In the genomic region with DNA sequence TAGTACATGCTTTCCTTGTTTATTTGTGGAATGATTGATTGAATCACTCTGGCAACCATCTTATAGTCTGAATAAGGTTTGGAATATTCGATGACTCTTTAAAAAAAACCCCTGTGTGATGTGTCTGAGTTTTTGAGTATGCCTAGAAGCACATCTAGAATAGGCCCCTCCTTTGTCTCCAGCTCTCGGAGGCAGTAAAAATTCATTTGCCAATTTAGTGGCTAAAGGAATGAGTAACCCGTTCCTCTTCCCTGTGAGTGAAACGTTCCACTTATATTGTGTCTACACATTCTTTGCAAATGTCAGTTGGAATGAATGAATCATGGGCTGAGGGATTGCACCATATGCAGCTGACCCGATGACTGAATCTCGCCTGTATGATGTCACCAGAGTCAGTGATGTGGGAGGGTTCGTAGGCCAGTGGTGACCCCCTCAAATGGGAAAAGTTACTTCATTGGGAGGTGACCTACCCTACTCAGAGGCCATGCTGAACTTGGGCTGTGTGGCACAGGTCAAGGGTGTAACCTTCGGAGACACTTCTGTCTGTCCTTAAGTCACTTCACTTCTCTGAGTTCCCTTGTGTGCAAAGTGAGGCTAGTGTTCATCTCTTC, we compare ENCODE assay signal across 10 cellular contexts. TPM values are rescaled to one million over a fixed set of nuclear protein-coding genes. Genes with fewer than 3 reads are reported as not detected.
DNase-seq lines count a peak whose midpoint lies in the region; ATAC-seq, FAIRE-seq and TF ChIP-seq lines count a peak whose summit lies in the region.
"Had no signal": no experiment of that assay in that cellular context is flagged by ENCODE, and none has a peak within 500 bp of the region (broad histone marks: within the 10 kb centered on the region; RNA-seq: fewer than 3 reads in every experiment).

No MANE protein-coding gene starts in this region.

- peaks cover 0 to 5% of the 10 kb centered on the region in 2 experiments for H3K4me1 ChIP-seq in trophoblast cell (ENCODE audit: control insufficient read depth in 1 of 2, insufficient read depth in 2 of 2, low read length in 2 of 2)

- H3K9me3 Mint-ChIP-seq in natural killer cell, result no peaks in the 10 kb centered on the region

- no CpG with 5 or more reads among the region's 8 CpGs for WGBS in trophoblast cell (ENCODE audit: extremely low coverage, insufficient coverage, insufficient read length)

- H3K36me3 ChIP-seq in bronchial epithelial cell (ENCODE audit: control insufficient read depth, insufficient read depth, low read length) (no peaks in the 10 kb centered on the region), trophoblast cell (ENCODE audit: control insufficient read depth in 1 of 2, insufficient read depth in 2 of 2, low read length in 2 of 2) (no peaks in the 10 kb centered on the region)

- H3K27me3 ChIP-seq in bronchial epithelial cell (ENCODE audit: control insufficient read depth, insufficient read depth, low read length), result no peaks in the 10 kb centered on the region
- H3K27me3 ChIP-seq in trophoblast cell (ENCODE audit: insufficient read depth, low read length), result no peaks in the 10 kb centered on the region

- H4K91ac ChIP-seq in trophoblast cell (ENCODE audit: low read depth, low read length), result peak overlapping the region; percentile 16

- no peak overlapping the region for H2BK120ac ChIP-seq in trophoblast cell (ENCODE audit: insufficient read depth, low read length, poor library complexity)

- no peak overlapping the region for H3K14ac ChIP-seq in trophoblast cell (ENCODE audit: low read length)

- H3K4me3 ChIP-seq in bronchial epithelial cell (ENCODE audit: low read depth, low read length) (no peak overlapping the region), trophoblast cell (ENCODE audit: low read depth, low read length) (no peak overlapping the region)

- no peak overlapping the region for H3K4me3 Mint-ChIP-seq in natural killer cell

- H3K27me3 Mint-ChIP-seq in natural killer cell (ENCODE audit: low read depth in 2 of 2), result peaks cover 24 to 31% of the 10 kb centered on the region in 2 donors

- no peaks in the 10 kb centered on the region for H3K79me1 ChIP-seq in trophoblast cell (ENCODE audit: low read length)

- peaks cover 0 to 6% of the 10 kb centered on the region in 2 donors for H3K4me1 Mint-ChIP-seq in natural killer cell

- no peak overlapping the region for H3K27ac Mint-ChIP-seq in natural killer cell

- FAIRE-seq in bronchial epithelial cell (lab: Jason Lieb, UNC), result peak; percentile 23
- FAIRE-seq: endometrium had no signal

- H3K18ac ChIP-seq in trophoblast cell (ENCODE audit: low read length), result no peak overlapping the region

- no peak overlapping the region for H2AK5ac ChIP-seq in trophoblast cell (ENCODE audit: low read length)

- H3K4me2 ChIP-seq in trophoblast cell (ENCODE audit: low read length), result no peak overlapping the region

- no peak overlapping the region for H2BK12ac ChIP-seq in trophoblast cell (ENCODE audit: low read length)

- TF ChIP-seq CTCF in bronchial epithelial cell (IDR thresholded peaks at IDR 0.05; ENCODE audit: insufficient read depth, low read length, severe bottlenecking) (no peak), natural killer cell (IDR thresholded peaks at IDR 0.05) (no peak)

- intact Hi-C loops in natural killer cell (cut with micrococcal nuclease), result loop anchor here (10.0 kb wide), 1 partner anchor 1105 kb away; no protein-coding TSS in a partner anchor

- no peaks in the 10 kb centered on the region for H3K36me3 Mint-ChIP-seq in natural killer cell

- H3K27ac ChIP-seq in trophoblast cell (ENCODE audit: low read depth, low read length), result no peak overlapping the region

- H2BK5ac ChIP-seq in trophoblast cell (ENCODE audit: low read depth, low read length, poor library complexity), result no peak overlapping the region

- H3K4ac ChIP-seq in trophoblast cell (ENCODE audit: low read depth, low read length), result no peak overlapping the region

- ATAC-seq in natural killer cell, result no peak

- no peak overlapping the region for H3K9ac ChIP-seq in trophoblast cell (ENCODE audit: low read length)

- H4K12ac ChIP-seq in trophoblast cell (ENCODE audit: low read depth, low read length), result no peak overlapping the region

- H2AFZ ChIP-seq in trophoblast cell (ENCODE audit: insufficient read depth, low read length, poor library complexity), result no peak overlapping the region

- H3K23ac ChIP-seq in trophoblast cell (ENCODE audit: low read length), result no peak overlapping the region

- H3K79me2 ChIP-seq in trophoblast cell (ENCODE audit: control insufficient read depth, insufficient read depth, low read length, poor library complexity), result no peaks in the 10 kb centered on the region

- DNase-seq in GM04503 (ENCODE audit: low read depth) (peak; percentile 99), NOMO-1 (lab: John Stamatoyannopoulos, UW; ENCODE audit: unreplicated experiment in 2 of 2) (peak; percentile 61 to 95), bronchial epithelial cell (ENCODE audit: low read depth) (peak; percentile 99), trophoblast cell (peak; percentile 86 to 96), NCI-H69 (lab: John Stamatoyannopoulos, UW) (no peak), DMS114 treated with DMSO at 0.1 percent for 48 hours (lab: John Stamatoyannopoulos, UW; ENCODE audit: unreplicated experiment) (no peak), Ammon's horn (ENCODE audit: low spot score) (no peak), natural killer cell (no peak)
- DNase-seq: NCI-H526 had no signal

- no peaks in the 10 kb centered on the region for H3K9me3 ChIP-seq in trophoblast cell (ENCODE audit: insufficient read depth, low read depth, low read length)

- H4K8ac ChIP-seq in trophoblast cell (ENCODE audit: low read depth, low read length), result no peak overlapping the region

RNA-seq across cellular contexts. Expression of gene MOCS3, which starts 21.6 kb away (rescaled TPM):
- 8.1 and 9.7 TPM in 2 replicates for total RNA-seq in bronchial epithelial cell
- 2.7 and 2.9 TPM in 2 replicates for polyA plus RNA-seq in trophoblast cell (2013)
- 1 to 10 TPM; 2.2 to 2.5 (median 2.3) TPM for total RNA-seq in natural killer cell

RNA-seq across cellular contexts. Expression of gene DPM1, which starts 21.8 kb away (rescaled TPM):
- total RNA-seq in bronchial epithelial cell (82.7 and 87.8 TPM in 2 replicates), natural killer cell (10 to 100 TPM; 21.2 to 26.1 (median 25.6) TPM)
- 79.3 and 82.1 TPM in 2 replicates for polyA plus RNA-seq in trophoblast cell (2013)

RNA-seq across cellular contexts. Expression of gene KCNG1, which starts 42.7 kb away (rescaled TPM):
- 90.6 and 91.1 TPM in 2 replicates for total RNA-seq in bronchial epithelial cell
- polyA plus RNA-seq in trophoblast cell (2013), result 11.5 and 12.7 TPM in 2 replicates
- total RNA-seq in natural killer cell, result not detected

RNA-seq across cellular contexts. Expression of gene ADNP, which starts 48.9 kb away (rescaled TPM):
- 22.5 and 28.2 TPM in 2 replicates for total RNA-seq in bronchial epithelial cell
- 89.6 and 91.5 TPM in 2 replicates for polyA plus RNA-seq in trophoblast cell (2013)
- 10 to 100 TPM; 56.8 to 75.8 (median 66.8) TPM for total RNA-seq in natural killer cell

Comparison
In these comparisons a context has a peak if more than half of its experiments do, and no peak if none do; other contexts are left out.
1. DNase-seq: peak in GM04503 (single experiment), NOMO-1 (2 of 2), bronchial epithelial cell (single experiment) and trophoblast cell (2 of 2); none in NCI-H69 (single experiment), DMS114 treated with DMSO at 0.1 percent for 48 hours (single experiment), Ammon's horn (single experiment) and natural killer cell (single experiment).
2. RNA of gene KCNG1, which starts 42.7 kb away (total RNA-seq): 90.6 to 91.1 TPM in bronchial epithelial cell; not detected in natural killer cell; every median in the first group is over 10 times any median in the second.